Comparison of ENCODE assay signal across 25 cellular contexts in genomic region chr2:29582062-29582461, GRCh38.
DNase-seq lines count a peak whose midpoint lies in the region; ATAC-seq and TF ChIP-seq lines count a peak whose summit lies in the region.
"Had no signal": no experiment of that assay in that cellular context is flagged by ENCODE, and none has a peak within 500 bp of the region (broad histone marks: within the 10 kb centered on the region; RNA-seq: fewer than 3 reads in every experiment).

No MANE protein-coding gene starts in this region.

- no peaks in the 10 kb centered on the region for H3K23me2 ChIP-seq in H9 (ENCODE audit: insufficient read length, low read depth, low read length, poor library complexity, severe bottlenecking)

- H3K36me3 ChIP-seq in Karpas-422 (ENCODE audit: insufficient read depth, low read length) = no peaks in the 10 kb centered on the region
- H3K36me3 ChIP-seq in OCI-LY3 (replicated peaks; ENCODE audit: low read depth, low read length) = no peaks in the 10 kb centered on the region
- H3K36me3 ChIP-seq: BLaER1 treated with 17β-estradiol and CSF1 and Interleukin-3, amounts not matched to agents 10 nM and 100 nM; SJSA1 had no signal

- H2BK15ac ChIP-seq in H9 (ENCODE audit: low read depth, low read length) = no peak overlapping the region

- H3K9ac ChIP-seq in Karpas-422 (ENCODE audit: low read length) = peak overlapping the region; percentile 46
- no peak overlapping the region for H3K9ac ChIP-seq in OCI-LY3 (ENCODE audit: low read length)
- no peak overlapping the region for H3K9ac ChIP-seq in H9 (ENCODE audit: extremely low read depth, insufficient read length, low read length)
- H3K9ac ChIP-seq: BLaER1 treated with 17β-estradiol and CSF1 and Interleukin-3, amounts not matched to agents 10 nM and 100 nM had no signal

- peak; percentile 84 for DNase-seq in Karpas-422
- no peak for DNase-seq in H9
- DNase-seq in omental fat pad (ENCODE audit: low spot score) = no peak
- no peak for DNase-seq in MV-4-11 (lab: John Stamatoyannopoulos, UW)
- no peak for DNase-seq in central memory CD4-positive, alpha-beta T cell
- DNase-seq: AML-193; CD4-positive, alpha-beta T cell; GF-D8; GOT3; HCEC 1CT; Kasumi-1; NCI-H1105 treated with DMSO at 0.1 percent for 48 hours; NCI-H2081 treated with DMSO at 0.1 percent for 48 hours; NCI-H446; NCI-H524 treated with DMSO at 0.1 percent for 48 hours; NCI-H82; NK-92 treated with Interleukin-12 subunit alpha and Interleukin-12 subunit beta, amount 100 ng/mL, for 24 hours; Right ventricle myocardium superior; RPMI8226 had no signal

- H3K27ac ChIP-seq in Karpas-422 (ENCODE audit: low read length) = peak overlapping the region; percentile 68
- no peak overlapping the region for H3K27ac ChIP-seq in OCI-LY3 (ENCODE audit: low read length)
- H3K27ac ChIP-seq in H9 (ENCODE audit: insufficient read length, low read depth, low read length) = no peak overlapping the region
- H3K27ac ChIP-seq: A549; BLaER1 treated with 17β-estradiol and CSF1 and Interleukin-3, amounts not matched to agents 10 nM and 100 nM; SJSA1 had no signal

- no peak overlapping the region for H3K4ac ChIP-seq in H9 (ENCODE audit: low read depth, low read length)

- no peak overlapping the region for H4K5ac ChIP-seq in H9 (ENCODE audit: insufficient read length, low read depth, low read length)

- H3K36me3 Mint-ChIP-seq in H9 (ENCODE audit: insufficient read depth in 1 of 3, low read depth in 3 of 3) = no peaks in the 10 kb centered on the region

- no peaks in the 10 kb centered on the region for H3K9me3 ChIP-seq in Karpas-422 (ENCODE audit: low read length)
- H3K9me3 ChIP-seq in OCI-LY3 (ENCODE audit: insufficient read depth, low read length) = no peaks in the 10 kb centered on the region
- no peaks in the 10 kb centered on the region for H3K9me3 ChIP-seq in H9 (ENCODE audit: control insufficient read depth, low read depth, low read length)
- H3K9me3 ChIP-seq: A549; BLaER1 treated with 17β-estradiol and CSF1 and Interleukin-3, amounts not matched to agents 10 nM and 100 nM; SJSA1 had no signal

- ATAC-seq in GM21576 (IDR thresholded peaks at IDR 0.05; ENCODE audit: unreplicated experiment) = peak; percentile 41
- ATAC-seq in omental fat pad (ENCODE audit: low FRiP score) = no peak
- ATAC-seq: A549, HepG2 had no signal

- H3K18ac ChIP-seq in H9 (ENCODE audit: insufficient read length, low read depth, low read length) = no peak overlapping the region

- TF ChIP-seq CTCF in OCI-LY3 (IDR thresholded peaks at IDR 0.05; ENCODE audit: low read depth, low read length) (no peak), H9 (conservative IDR thresholded peaks at IDR 0.05) (no peak), omental fat pad (IDR thresholded peaks at IDR 0.05) (no peak)

- H3K79me1 ChIP-seq in H9 (ENCODE audit: insufficient read depth, low read depth, low read length, poor library complexity, severe bottlenecking) = no peaks in the 10 kb centered on the region

- H3K27me3 Mint-ChIP-seq in H9 (ENCODE audit: low read depth) = peaks cover 20% of the 10 kb centered on the region

- no peak overlapping the region for H4K8ac ChIP-seq in H9 (replicated peaks; ENCODE audit: insufficient read length, low read depth, low read length)

- no peak overlapping the region for H3K14ac ChIP-seq in H9 (ENCODE audit: insufficient read depth, low read length)

- H4K20me1 ChIP-seq in Karpas-422 (ENCODE audit: insufficient read depth, low read depth, low read length) (no peaks in the 10 kb centered on the region), OCI-LY3 (ENCODE audit: insufficient read depth, low read length) (no peaks in the 10 kb centered on the region), H9 (ENCODE audit: control insufficient read depth, insufficient read depth, insufficient read length) (no peaks in the 10 kb centered on the region)
- H4K20me1 ChIP-seq: BLaER1 treated with 17β-estradiol and CSF1 and Interleukin-3, amounts not matched to agents 10 nM and 100 nM had no signal

- no peak overlapping the region for H2BK12ac ChIP-seq in H9 (ENCODE audit: insufficient read length, low read depth, low read length)

- peak overlapping the region; percentile 25; the same call in 1 of the 2 replicates for H3K4me3 ChIP-seq in Karpas-422 (ENCODE audit: low read length)
- no peak overlapping the region for H3K4me3 ChIP-seq in OCI-LY3 (ENCODE audit: low read length)
- H3K4me3 ChIP-seq: A549; BLaER1 treated with 17β-estradiol and CSF1 and Interleukin-3, amounts not matched to agents 10 nM and 100 nM; SJSA1 had no signal

- no CpG with 5 or more reads among the region's 2 CpGs for WGBS in H9 (ENCODE audit: extremely low coverage, insufficient read length, low lambda C conversion rate)

- H2BK120ac ChIP-seq in H9 (ENCODE audit: low read depth, low read length, poor library complexity, severe bottlenecking) = no peak overlapping the region

- no peak overlapping the region for H3T11ph ChIP-seq in H9 (ENCODE audit: low read length)

- H3K79me2 ChIP-seq in Karpas-422 (ENCODE audit: low read length) (no peaks in the 10 kb centered on the region), OCI-LY3 (ENCODE audit: low read length) (no peaks in the 10 kb centered on the region), H9 (ENCODE audit: insufficient read depth, low read length) (no peaks in the 10 kb centered on the region)

- H3K27me3 ChIP-seq in Karpas-422 (ENCODE audit: low read length) = no peaks in the 10 kb centered on the region
- no peaks in the 10 kb centered on the region; the same call in 1 of the 2 replicates for H3K27me3 ChIP-seq in OCI-LY3 (ENCODE audit: low read depth, low read length)
- no peaks in the 10 kb centered on the region for H3K27me3 ChIP-seq in H9 (ENCODE audit: insufficient read depth, low read length)
- H3K27me3 ChIP-seq: BLaER1 treated with 17β-estradiol and CSF1 and Interleukin-3, amounts not matched to agents 10 nM and 100 nM; SJSA1 had no signal

- H3K4me1 Mint-ChIP-seq in H9 = peaks cover 19 to 22% of the 10 kb centered on the region in 2 experiments

- no peaks in the 10 kb centered on the region for H3K9me3 Mint-ChIP-seq in H9
- H3K9me3 Mint-ChIP-seq: CD4-positive, alpha-beta T cell had no signal

- H2AFZ ChIP-seq in Karpas-422 (ENCODE audit: low read length) (peak overlapping the region; percentile 55; the same call in 1 of the 2 replicates), OCI-LY3 (ENCODE audit: low read depth, low read length) (no peak overlapping the region), H9 (ENCODE audit: low read length) (no peak overlapping the region)

- H3K4me3 Mint-ChIP-seq in H9 = no peak overlapping the region
- H3K4me3 Mint-ChIP-seq: CD4-positive, alpha-beta T cell had no signal

- H2BK20ac ChIP-seq in H9 (ENCODE audit: low read depth, low read length, poor library complexity, severe bottlenecking) = no peak overlapping the region

- H2BK5ac ChIP-seq in H9 (ENCODE audit: insufficient read length, low read length) = no peak overlapping the region

- H3K4me2 ChIP-seq in Karpas-422 (ENCODE audit: low read depth, low read length, poor library complexity, severe bottlenecking) = peak overlapping the region; percentile 56
- H3K4me2 ChIP-seq in OCI-LY3 (ENCODE audit: low read length) = peak overlapping the region; percentile 9; the same call in 1 of the 2 replicates
- H3K4me2 ChIP-seq in H9 (ENCODE audit: insufficient read depth, insufficient read length, low read length) = no peak overlapping the region
- H3K4me2 ChIP-seq: A549 had no signal

- H3K4me1 ChIP-seq in Karpas-422 (ENCODE audit: low read length) (peaks cover 52% of the 10 kb centered on the region), OCI-LY3 (ENCODE audit: low read length) (peaks cover 20% of the 10 kb centered on the region), H9 (ENCODE audit: insufficient read depth, low read length) (peaks cover 2% of the 10 kb centered on the region; the same call in 1 of the 2 replicates)
- H3K4me1 ChIP-seq: A549, SJSA1 had no signal

- H3K56ac ChIP-seq in H9 (ENCODE audit: insufficient read length, low read depth, low read length) = no peak overlapping the region

- no peak overlapping the region for H3K23ac ChIP-seq in H9 (ENCODE audit: insufficient read length, low read depth, low read length)

- H3K9me2 ChIP-seq in Karpas-422 (replicated peaks; ENCODE audit: insufficient read depth, low read length) = no peaks in the 10 kb centered on the region

- H3K27ac Mint-ChIP-seq in H9 = no peak overlapping the region
- H3K27ac Mint-ChIP-seq: CD4-positive, alpha-beta T cell had no signal

- no peak overlapping the region for H4K91ac ChIP-seq in H9 (ENCODE audit: insufficient read length, low read depth, low read length)

- no peak overlapping the region for H2AK5ac ChIP-seq in H9 (ENCODE audit: insufficient read length, low read length)
